In genomic region chr11:128547946-128548654, GRCh38 we compare ENCODE assay signal across 8 cellular contexts. TPM values are rescaled to one million over a fixed set of nuclear protein-coding genes. Genes with fewer than 3 reads are reported as not detected.
DNase-seq lines count a peak whose midpoint lies in the region; ATAC-seq, FAIRE-seq and TF ChIP-seq lines count a peak whose summit lies in the region.

No MANE protein-coding gene starts in this region.

- H3K36me3 Mint-ChIP-seq in CD8-positive, alpha-beta memory T cell, result no peaks in the 10 kb centered on the region
- H3K36me3 Mint-ChIP-seq in osteocyte (ENCODE audit: unreplicated experiment), result no peaks in the 10 kb centered on the region

- CTCF ChIA-PET in CD8-positive, alpha-beta memory T cell (lab: Charles Lee), result interaction anchor here (1.3 to 2.7 kb wide), 3 partner anchors 10 to 84 kb away, joined by 3 to 8 read pairs (median 4); no protein-coding TSS in a partner anchor
- CTCF ChIA-PET in endothelial cell of umbilical vein (lab: Charles Lee), result interaction anchor here (1.0 to 1.6 kb wide), 13 partner anchors 18 to 375 kb away, joined by 3 to 8 read pairs (median 4); no protein-coding TSS in a partner anchor

- H3K4me1 Mint-ChIP-seq in CD8-positive, alpha-beta memory T cell, result peaks cover 56 to 97% (median 82%) of the 10 kb centered on the region in 3 donors
- H3K4me1 Mint-ChIP-seq in osteocyte (ENCODE audit: unreplicated experiment), result peaks cover 35% of the 10 kb centered on the region

- H3K4me3 ChIP-seq in CD8-positive, alpha-beta memory T cell (ENCODE audit: low read length), result peak overlapping the region; percentile 68
- H3K4me3 ChIP-seq in Peyer's patch, result peak overlapping the region; percentile 40 to 47 (median 44)
- peak overlapping the region in 2 of 3 experiments; percentile 34 to 40 for H3K4me3 ChIP-seq in endothelial cell of umbilical vein (replicated peaks in 1 of 3; ENCODE audit: insufficient read depth in 1 of 3, low read depth in 1 of 3, low read length in 3 of 3)

- no peak for TF ChIP-seq CTCF in Peyer's patch (IDR thresholded peaks at IDR 0.05)
- no peak for TF ChIP-seq CTCF in endothelial cell of umbilical vein (IDR thresholded peaks at IDR 0.05; ENCODE audit: extremely low read depth in 1 of 2, insufficient read depth in 1 of 2, low read depth in 1 of 2, low read length in 2 of 2)
- no peak for TF ChIP-seq CTCF in osteocyte (IDR thresholded peaks at IDR 0.05)

- dilution Hi-C loops in endothelial cell of umbilical vein (cut with MboI; ENCODE audit: extremely low pct_ligation_motif_present, low sequenced_read_pairs), result no loop called here

- ATAC-seq in GM21360 (IDR thresholded peaks at IDR 0.05; ENCODE audit: unreplicated experiment) (no peak), HG03439 (IDR thresholded peaks at IDR 0.05; ENCODE audit: unreplicated experiment) (no peak)

- no peaks in the 10 kb centered on the region for H3K36me3 ChIP-seq in CD8-positive, alpha-beta memory T cell (ENCODE audit: insufficient read depth, low read length)
- H3K36me3 ChIP-seq in Peyer's patch (no peaks in the 10 kb centered on the region), endothelial cell of umbilical vein (ENCODE audit: control insufficient read depth in 2 of 2, extremely low read depth in 1 of 2, insufficient read depth in 2 of 2, low read length in 2 of 2) (no peaks in the 10 kb centered on the region)

- peak overlapping the region; percentile 66 to 86 (median 75) for H3K4me3 Mint-ChIP-seq in CD8-positive, alpha-beta memory T cell
- H3K4me3 Mint-ChIP-seq in osteocyte (ENCODE audit: unreplicated experiment), result peak overlapping the region; percentile 70

- FAIRE-seq in endothelial cell of umbilical vein (lab: Jason Lieb, UNC), result no peak
- FAIRE-seq in RCC 7860 (lab: Jason Lieb, UNC), result no peak

- no TSS peak for BruUV-seq in endothelial cell of umbilical vein (replicated peaks; lab: Mats Ljungman, UMichigan)

- H3K4me1 ChIP-seq in CD8-positive, alpha-beta memory T cell (ENCODE audit: insufficient read depth, low read length), result peaks cover 77% of the 10 kb centered on the region
- H3K4me1 ChIP-seq in Peyer's patch (peaks cover 0 to 21% (median 12%) of the 10 kb centered on the region in 4 donors), endothelial cell of umbilical vein (ENCODE audit: control insufficient read depth, extremely low read depth, insufficient read depth, low read length) (peaks cover 12% of the 10 kb centered on the region)

- no peaks in the 10 kb centered on the region for H3K27me3 Mint-ChIP-seq in CD8-positive, alpha-beta memory T cell
- H3K27me3 Mint-ChIP-seq in osteocyte (ENCODE audit: unreplicated experiment), result peaks cover 3% of the 10 kb centered on the region

- peak overlapping the region; percentile 67 for H3K9ac ChIP-seq in endothelial cell of umbilical vein (replicated peaks; ENCODE audit: extremely low read depth, insufficient read depth, low read length)

- H3K27me3 ChIP-seq in CD8-positive, alpha-beta memory T cell (ENCODE audit: insufficient read depth, low read length, poor library complexity, severe bottlenecking), result no peaks in the 10 kb centered on the region
- H3K27me3 ChIP-seq in Peyer's patch, result no peaks in the 10 kb centered on the region
- peaks cover 10 to 13% of the 10 kb centered on the region in 2 experiments for H3K27me3 ChIP-seq in endothelial cell of umbilical vein (ENCODE audit: control insufficient read depth in 2 of 2, insufficient read depth in 2 of 2, low read length in 2 of 2)

- no peaks in the 10 kb centered on the region for H3K9me3 Mint-ChIP-seq in CD8-positive, alpha-beta memory T cell
- no peaks in the 10 kb centered on the region for H3K9me3 Mint-ChIP-seq in osteocyte (ENCODE audit: unreplicated experiment)

- H4K20me1 ChIP-seq in endothelial cell of umbilical vein (replicated peaks; ENCODE audit: control insufficient read depth, extremely low read depth, insufficient read depth, low read length), result no peaks in the 10 kb centered on the region

- intact Hi-C loops in endothelial cell of umbilical vein (cut with micrococcal nuclease), result loop anchor here (1.0 to 2.0 kb wide), 10 partner anchors 26 to 353 kb away; no protein-coding TSS in a partner anchor

- peak overlapping the region; percentile 61 to 92 (median 87) for H3K27ac Mint-ChIP-seq in CD8-positive, alpha-beta memory T cell
- peak overlapping the region; percentile 45 for H3K27ac Mint-ChIP-seq in osteocyte (ENCODE audit: unreplicated experiment)

- no peaks in the 10 kb centered on the region for H3K9me3 ChIP-seq in CD8-positive, alpha-beta memory T cell (ENCODE audit: low read length)
- no peaks in the 10 kb centered on the region for H3K9me3 ChIP-seq in Peyer's patch
- H3K9me3 ChIP-seq in endothelial cell of umbilical vein (replicated peaks; ENCODE audit: control insufficient read depth, insufficient read depth, low read length), result no peaks in the 10 kb centered on the region

- peak overlapping the region; percentile 65 for H2AFZ ChIP-seq in endothelial cell of umbilical vein (ENCODE audit: low read depth, low read length)

- no peaks in the 10 kb centered on the region for H3K79me2 ChIP-seq in endothelial cell of umbilical vein (ENCODE audit: control insufficient read depth, insufficient read depth, low read length)

- DNase-seq in CD8-positive, alpha-beta memory T cell, result peak in 1 of 5 donors; percentile 36
- no peak for DNase-seq in Peyer's patch
- no peak for DNase-seq in endothelial cell of umbilical vein (ENCODE audit: low read depth, low spot score)
- no peak for DNase-seq in osteocyte (ENCODE audit: extremely low spot score, unreplicated experiment)
- no peak for DNase-seq in SHP77 treated with DMSO at 0.1 percent for 48 hours (lab: John Stamatoyannopoulos, UW)
- DNase-seq in RCC 7860 (ENCODE audit: low spot score), result no peak

- POLR2A ChIA-PET in CD8-positive, alpha-beta memory T cell (lab: Charles Lee), result interaction anchor here (0.7 to 1.4 kb wide), 4 partner anchors 23 to 224 kb away, joined by 3 to 8 read pairs (median 4); no protein-coding TSS in a partner anchor
- POLR2A ChIA-PET in endothelial cell of umbilical vein (lab: Charles Lee), result interaction anchor here (0.6 to 1.0 kb wide), 2 partner anchors 25 to 206 kb away, joined by 3 to 4 read pairs; no protein-coding TSS in a partner anchor

- no peak overlapping the region for H3K27ac ChIP-seq in CD8-positive, alpha-beta memory T cell (ENCODE audit: low read depth, low read length)
- H3K27ac ChIP-seq in Peyer's patch (peak overlapping the region; percentile 58 to 81 (median 80)), endothelial cell of umbilical vein (ENCODE audit: insufficient read depth, low read depth, low read length) (peak overlapping the region; percentile 31)

- no peaks in the 10 kb centered on the region for H3K9me1 ChIP-seq in endothelial cell of umbilical vein (replicated peaks; ENCODE audit: control insufficient read depth, extremely low read depth, insufficient read depth, low read length)

- no peak for TF ChIP-seq POLR2A in Peyer's patch (IDR thresholded peaks at IDR 0.05)
- TF ChIP-seq POLR2A in endothelial cell of umbilical vein (IDR thresholded peaks at IDR 0.05; ENCODE audit: low read depth, low read length), result no peak

- H3K4me2 ChIP-seq in endothelial cell of umbilical vein (ENCODE audit: insufficient read depth, low read length), result peak overlapping the region; percentile 69

TF ChIP-seq in endothelial cell of umbilical vein, 7 proteins besides CTCF, POLR2A, EP300 and RAD21:
- TF ChIP-seq MAX (IDR thresholded peaks at IDR 0.05; ENCODE audit: insufficient read depth, insufficient read length) (no peak), GATA2 (IDR thresholded peaks at IDR 0.05; ENCODE audit: insufficient read depth, insufficient read length, low read depth, low read length) (no peak), EZH2 (IDR thresholded peaks at IDR 0.05; ENCODE audit: borderline replicate concordance, low read depth, low read length, severe bottlenecking) (no peak), POLR2AphosphoS5 (IDR thresholded peaks at IDR 0.05; ENCODE audit: insufficient read depth, low read depth, low read length) (no peak), FOS (IDR thresholded peaks at IDR 0.05; ENCODE audit: borderline replicate concordance, insufficient read depth, low read length) (no peak), MYC (IDR thresholded peaks at IDR 0.05; ENCODE audit: low read depth, low read length) (no peak), JUN (IDR thresholded peaks at IDR 0.05; ENCODE audit: borderline replicate concordance, insufficient read depth, insufficient read length, low read depth) (no peak)

RNA-seq across cellular contexts. Expression of gene ETS1, which starts 39.3 kb away (rescaled TPM):
- 100 to 1,000 TPM; 405 to 411 TPM for total RNA-seq in CD8-positive, alpha-beta memory T cell
- polyA plus RNA-seq in CD8-positive, alpha-beta memory T cell, result 386 TPM
- total RNA-seq in Peyer's patch (10 to 100 TPM; 21.9 to 78.4 (median 31.3) TPM), endothelial cell of umbilical vein (108 and 115 TPM in 2 replicates), osteocyte (75.6 and 77.9 TPM in 2 replicates)
- polyA plus RNA-seq in endothelial cell of umbilical vein, result 26.7 and 34.2 TPM in 2 replicates
- 33.3 and 34.2 TPM in 2 replicates for polyA plus RNA-seq in endothelial cell of umbilical vein (2011; cell fraction: cytosol; rRNA removed)
- polyA plus RNA-seq in endothelial cell of umbilical vein (2011; cell fraction: nucleus; rRNA removed), result 31.6 and 32.1 TPM in 2 replicates
- polyA plus RNA-seq in endothelial cell of umbilical vein (2012), result 57.6 and 58.6 TPM in 2 replicates
- polyA minus RNA-seq in endothelial cell of umbilical vein, result 66.7 and 75.6 TPM in 2 replicates
- 3.8 TPM for polyA minus RNA-seq in endothelial cell of umbilical vein (2011; cell fraction: cytosol; rRNA and poly(A)+ RNA removed)
- polyA minus RNA-seq in endothelial cell of umbilical vein (2011; cell fraction: nucleus; rRNA and poly(A)+ RNA removed), result 73.3 and 89.4 TPM in 2 replicates
